Comparison of ENCODE assay signal across 25 cellular contexts in genomic region chr4:1360423-1361283, GRCh38. TPM values are rescaled to one million over a fixed set of nuclear protein-coding genes. Genes with fewer than 3 reads are reported as not detected.
DNase-seq lines count a peak whose midpoint lies in the region; ATAC-seq, FAIRE-seq and TF ChIP-seq lines count a peak whose summit lies in the region.
"Had no signal": no experiment of that assay in that cellular context is flagged by ENCODE, and none has a peak within 500 bp of the region (broad histone marks: within the 10 kb centered on the region; RNA-seq: fewer than 3 reads in every experiment).

No MANE protein-coding gene starts in this region.

- H3K9me3 Mint-ChIP-seq in astrocyte (ENCODE audit: unreplicated experiment), result no peaks in the 10 kb centered on the region
- H3K9me3 Mint-ChIP-seq in activated CD8-positive, alpha-beta T cell treated with anti-CD3 and anti-CD28 coated beads, Interleukin-2, amount 10 ng/mL, durations not matched to agents 7 days and 5 days (ENCODE audit: insufficient read depth), result no peaks in the 10 kb centered on the region
- H3K9me3 Mint-ChIP-seq: brain; dendritic cell treated with granulocyte-macrophage colony-stimulating factor and Interleukin-4, amounts not matched to agents 40 ng/mL and 50 ng/mL, for 4 days; mesothelial cell of epicardium had no signal

- peaks cover 18% of the 10 kb centered on the region for H3K36me3 Mint-ChIP-seq in astrocyte (ENCODE audit: low read depth, unreplicated experiment)
- no peaks in the 10 kb centered on the region for H3K36me3 Mint-ChIP-seq in activated CD8-positive, alpha-beta T cell treated with anti-CD3 and anti-CD28 coated beads, Interleukin-2, amount 10 ng/mL, durations not matched to agents 7 days and 5 days (ENCODE audit: low read depth)

- peaks cover 6% of the 10 kb centered on the region for H3K4me1 Mint-ChIP-seq in astrocyte (ENCODE audit: low read depth, unreplicated experiment)
- no peaks in the 10 kb centered on the region for H3K4me1 Mint-ChIP-seq in activated CD8-positive, alpha-beta T cell treated with anti-CD3 and anti-CD28 coated beads, Interleukin-2, amount 10 ng/mL, durations not matched to agents 7 days and 5 days (ENCODE audit: low read depth)
- H3K4me1 Mint-ChIP-seq: mesothelial cell of epicardium had no signal

- no peaks in the 10 kb centered on the region for H3K27me3 ChIP-seq in AG04450 (ENCODE audit: control insufficient read depth, insufficient read depth, low read length)
- H3K27me3 ChIP-seq in astrocyte (ENCODE audit: insufficient read depth, low read length), result no peaks in the 10 kb centered on the region
- H3K27me3 ChIP-seq in SJCRH30, result no peaks in the 10 kb centered on the region
- H3K27me3 ChIP-seq: stomach had no signal

- POLR2A ChIA-PET in AG04450 (lab: Yijun Ruan, JAX), result interaction anchor here (1.1 kb wide), 1 partner anchor 13 kb away, joined by 3 read pairs; no protein-coding TSS in a partner anchor
- POLR2A ChIA-PET in activated CD8-positive, alpha-beta T cell treated with anti-CD3 and anti-CD28 coated beads, Interleukin-2, amount 10 ng/mL, durations not matched to agents 7 days and 5 days (lab: Charles Lee), result interaction anchor here (1.0 kb wide), 1 partner anchor 110 kb away, joined by 3 read pairs; no protein-coding TSS in a partner anchor

- H3K4me3 ChIP-seq in AG04450 (ENCODE audit: low read depth, low read length) (no peak overlapping the region), astrocyte (ENCODE audit: insufficient read depth, low read depth, low read length) (no peak overlapping the region), SJCRH30 (no peak overlapping the region)
- H3K4me3 ChIP-seq: SK-N-MC, stomach had no signal

- H3K4me1 ChIP-seq in astrocyte (ENCODE audit: insufficient read depth, low read length), result peaks cover 4% of the 10 kb centered on the region
- H3K4me1 ChIP-seq in SJCRH30, result no peaks in the 10 kb centered on the region

- H4K20me1 ChIP-seq in astrocyte (ENCODE audit: insufficient read depth, low read length), result peaks cover 4% of the 10 kb centered on the region

- no peaks in the 10 kb centered on the region for H3K27me3 Mint-ChIP-seq in astrocyte (ENCODE audit: low read depth, unreplicated experiment)
- no peaks in the 10 kb centered on the region for H3K27me3 Mint-ChIP-seq in activated CD8-positive, alpha-beta T cell treated with anti-CD3 and anti-CD28 coated beads, Interleukin-2, amount 10 ng/mL, durations not matched to agents 7 days and 5 days (ENCODE audit: low read depth)
- H3K27me3 Mint-ChIP-seq: brain; dendritic cell treated with granulocyte-macrophage colony-stimulating factor and Interleukin-4, amounts not matched to agents 40 ng/mL and 50 ng/mL, for 4 days had no signal

- peak overlapping the region; percentile 18 for H3K27ac Mint-ChIP-seq in astrocyte (ENCODE audit: unreplicated experiment)
- H3K27ac Mint-ChIP-seq in activated CD8-positive, alpha-beta T cell treated with anti-CD3 and anti-CD28 coated beads, Interleukin-2, amount 10 ng/mL, durations not matched to agents 7 days and 5 days, result no peak overlapping the region
- H3K27ac Mint-ChIP-seq: dendritic cell treated with granulocyte-macrophage colony-stimulating factor and Interleukin-4, amounts not matched to agents 40 ng/mL and 50 ng/mL, for 4 days; mesothelial cell of epicardium had no signal

- no peak overlapping the region for H3K9ac ChIP-seq in astrocyte (ENCODE audit: low read length)

- DNase-seq in AG04450 (ENCODE audit: low read depth, low spot score), result peak; percentile 18
- peak; percentile 46 for DNase-seq in GM04504 (ENCODE audit: low read depth)
- DNase-seq in astrocyte (ENCODE audit: low read depth), result peak; percentile 43
- DNase-seq in foreskin melanocyte, result peak; percentile 85
- DNase-seq in activated CD8-positive, alpha-beta T cell treated with anti-CD3 and anti-CD28 coated beads, Interleukin-2, amount 10 ng/mL, durations not matched to agents 7 days and 5 days, result no peak
- no peak for DNase-seq in SJCRH30
- no peak for DNase-seq in globus pallidus (ENCODE audit: low spot score)
- DNase-seq: activated CD4-positive, alpha-beta T cell treated with anti-CD3 and anti-CD28 coated beads for 4 hours; activated naive CD4-positive, alpha-beta T cell; hippocampal formation; Karpas-422; kidney glomerular epithelial cell; NCI-H2171; NCI-H774; PC-3; stomach had no signal

- no peaks in the 10 kb centered on the region for H3K36me3 ChIP-seq in astrocyte (ENCODE audit: insufficient read depth, low read length)
- H3K36me3 ChIP-seq in SJCRH30, result peaks cover 4% of the 10 kb centered on the region; the same call in 1 of the 2 replicates

- H3K9me3 ChIP-seq in AG04450 (ENCODE audit: control insufficient read depth, insufficient read depth, low read length), result peaks cover 3% of the 10 kb centered on the region; the same call in 1 of the 2 replicates
- no peaks in the 10 kb centered on the region for H3K9me3 ChIP-seq in astrocyte (ENCODE audit: insufficient read depth, low read depth, low read length)
- no peaks in the 10 kb centered on the region for H3K9me3 ChIP-seq in SJCRH30 (replicated peaks)
- H3K9me3 ChIP-seq: stomach had no signal

- no peak for ATAC-seq in HG02642 (IDR thresholded peaks at IDR 0.05; ENCODE audit: poor library complexity, unreplicated experiment)
- no peak for ATAC-seq in activated CD8-positive, alpha-beta T cell treated with anti-CD3 and anti-CD28 coated beads, Interleukin-2, amount 10 ng/mL, durations not matched to agents 7 days and 5 days
- ATAC-seq: PC-3 had no signal

- H3K4me2 ChIP-seq in astrocyte (ENCODE audit: low read length), result peak overlapping the region; percentile 11

- H3K4me3 Mint-ChIP-seq in astrocyte (ENCODE audit: unreplicated experiment), result no peak overlapping the region
- H3K4me3 Mint-ChIP-seq in activated CD8-positive, alpha-beta T cell treated with anti-CD3 and anti-CD28 coated beads, Interleukin-2, amount 10 ng/mL, durations not matched to agents 7 days and 5 days, result no peak overlapping the region
- H3K4me3 Mint-ChIP-seq: brain; dendritic cell treated with granulocyte-macrophage colony-stimulating factor and Interleukin-4, amounts not matched to agents 40 ng/mL and 50 ng/mL, for 4 days; mesothelial cell of epicardium had no signal

- CTCF ChIA-PET in AG04450 (lab: Charles Lee), result interaction anchor here (0.9 kb wide), 1 partner anchor 15 kb away, joined by 3 read pairs; no protein-coding TSS in a partner anchor
- CTCF ChIA-PET in activated CD8-positive, alpha-beta T cell treated with anti-CD3 and anti-CD28 coated beads, Interleukin-2, amount 10 ng/mL, durations not matched to agents 7 days and 5 days (lab: Charles Lee), result interaction anchor here (0.6 to 1.0 kb wide), 2 partner anchors 8 to 142 kb away, joined by 3 to 4 read pairs; no protein-coding TSS in a partner anchor

- H3K27ac ChIP-seq in AG04450 (ENCODE audit: low read depth, low read length) (peak overlapping the region; percentile 31), astrocyte (ENCODE audit: low read depth, low read length) (no peak overlapping the region), SJCRH30 (no peak overlapping the region)
- H3K27ac ChIP-seq: SK-N-MC, stomach had no signal

- FAIRE-seq in astrocyte (lab: Jason Lieb, UNC), result no peak
- FAIRE-seq: G401.6 had no signal

- no peaks in the 10 kb centered on the region for H3K79me2 ChIP-seq in astrocyte (ENCODE audit: insufficient read depth, low read length)

- H2AFZ ChIP-seq in astrocyte (ENCODE audit: low read depth, low read length), result no peak overlapping the region

- TF ChIP-seq CTCF in AG04450 (IDR thresholded peaks at IDR 0.05; ENCODE audit: low read depth, low read length), result no peak
- no peak for TF ChIP-seq CTCF in astrocyte (IDR thresholded peaks at IDR 0.05; ENCODE audit: insufficient read depth, low read depth, low read length)

RNA-seq across cellular contexts. Expression of gene UVSSA, which starts 13.6 kb away (rescaled TPM):
- 4.9 and 5.2 TPM in 2 replicates for polyA plus RNA-seq in AG04450 (2011; rRNA removed)
- 4.0 and 4.6 TPM in 2 replicates for polyA minus RNA-seq in AG04450 (2011; rRNA and poly(A)+ RNA removed)
- total RNA-seq in astrocyte, result 14.2 and 14.8 TPM in 2 replicates
- 10 to 100 TPM; 16.7 to 17.0 TPM for total RNA-seq in activated CD8-positive, alpha-beta T cell treated with anti-CD3 and anti-CD28 coated beads, Interleukin-2, amount 10 ng/mL, durations not matched to agents 7 days and 5 days
- 3.4 and 5.8 TPM in 2 replicates for total RNA-seq in SJCRH30 (2014; rRNA removed; shearing (Covaris generic))

RNA-seq across cellular contexts. Expression of gene NKX1-1, which starts 45.6 kb away (rescaled TPM):
- polyA plus RNA-seq in AG04450 (2011; rRNA removed), result not detected in 2 replicates
- polyA minus RNA-seq in AG04450 (2011; rRNA and poly(A)+ RNA removed), result not detected in 2 replicates
- total RNA-seq in astrocyte, result not detected in 2 replicates
- total RNA-seq in activated CD8-positive, alpha-beta T cell treated with anti-CD3 and anti-CD28 coated beads, Interleukin-2, amount 10 ng/mL, durations not matched to agents 7 days and 5 days, result not detected
- total RNA-seq in SJCRH30 (2014; rRNA removed; shearing (Covaris generic)), result not detected in 2 replicates
- total RNA-seq: epithelial cell of proximal tubule, mesothelial cell of epicardium, PC-3, stomach, ureter had no signal
- polyA plus RNA-seq: neural cell, stomach had no signal

Comparison
In these comparisons a context has a peak if more than half of its experiments do, and no peak if none do; other contexts are left out.
1. DNase-seq: peak in AG04450 (single experiment), GM04504 (single experiment), astrocyte (single experiment) and foreskin melanocyte (single experiment); none in activated CD8-positive, alpha-beta T cell treated with anti-CD3 and anti-CD28 coated beads, Interleukin-2, amount 10 ng/mL, durations not matched to agents 7 days and 5 days (single experiment), SJCRH30 (0 of 2) and globus pallidus (single experiment).